In genomic region chr11:84250834-84251613, GRCh38 we compare ENCODE assay signal across 20 cellular contexts.
A peak's percentile ranks its signal among the peaks of the same experiment; 100 is the strongest.
DNase-seq lines count a peak whose midpoint lies in the region; ATAC-seq lines count a peak whose summit lies in the region.
"Had no signal": no experiment of that assay in that cellular context is flagged by ENCODE, and none has a peak within 500 bp of the region (broad histone marks: within the 10 kb centered on the region; RNA-seq: fewer than 3 reads in every experiment).

No MANE protein-coding gene starts in this region.

- ATAC-seq in left lobe of liver (peak; percentile 56), HG03196 (IDR thresholded peaks at IDR 0.05; ENCODE audit: unreplicated experiment) (no peak)
- ATAC-seq: GM23338, Panc1, T-cell had no signal

- H3K27ac ChIP-seq in substantia nigra (ENCODE audit: low read depth, low read length, poor library complexity, severe bottlenecking): peak overlapping the region; percentile 49
- H3K27ac ChIP-seq: HL-60, SJCRH30 had no signal

- peak; percentile 94 for DNase-seq in DMS53 (lab: John Stamatoyannopoulos, UW)
- DNase-seq in NCI-H345 (lab: John Stamatoyannopoulos, UW): peak; percentile 58
- DNase-seq in left lobe of liver (ENCODE audit: low spot score): no peak
- DNase-seq in substantia nigra (lab: John Stamatoyannopoulos, UW): no peak
- no peak for DNase-seq in kidney glomerular epithelial cell (lab: John Stamatoyannopoulos, UW)
- DNase-seq in stimulated activated naive CD4-positive, alpha-beta T cell (lab: John Stamatoyannopoulos, UW): no peak
- DNase-seq: BE2C, KBM-7, MM.1S, NCI-H1048, NCI-H1436, NCI-H1930, NCI-H524, NCI-H82, SJCRH30, T-cell had no signal

Comparison
In these comparisons a context has a peak if more than half of its experiments do, and no peak if none do; other contexts are left out.
1. DNase-seq: peak in DMS53 (single experiment) and NCI-H345 (single experiment); none in left lobe of liver (single experiment), substantia nigra (0 of 49), kidney glomerular epithelial cell (single experiment) and stimulated activated naive CD4-positive, alpha-beta T cell (0 of 6).